In the genomic region with DNA sequence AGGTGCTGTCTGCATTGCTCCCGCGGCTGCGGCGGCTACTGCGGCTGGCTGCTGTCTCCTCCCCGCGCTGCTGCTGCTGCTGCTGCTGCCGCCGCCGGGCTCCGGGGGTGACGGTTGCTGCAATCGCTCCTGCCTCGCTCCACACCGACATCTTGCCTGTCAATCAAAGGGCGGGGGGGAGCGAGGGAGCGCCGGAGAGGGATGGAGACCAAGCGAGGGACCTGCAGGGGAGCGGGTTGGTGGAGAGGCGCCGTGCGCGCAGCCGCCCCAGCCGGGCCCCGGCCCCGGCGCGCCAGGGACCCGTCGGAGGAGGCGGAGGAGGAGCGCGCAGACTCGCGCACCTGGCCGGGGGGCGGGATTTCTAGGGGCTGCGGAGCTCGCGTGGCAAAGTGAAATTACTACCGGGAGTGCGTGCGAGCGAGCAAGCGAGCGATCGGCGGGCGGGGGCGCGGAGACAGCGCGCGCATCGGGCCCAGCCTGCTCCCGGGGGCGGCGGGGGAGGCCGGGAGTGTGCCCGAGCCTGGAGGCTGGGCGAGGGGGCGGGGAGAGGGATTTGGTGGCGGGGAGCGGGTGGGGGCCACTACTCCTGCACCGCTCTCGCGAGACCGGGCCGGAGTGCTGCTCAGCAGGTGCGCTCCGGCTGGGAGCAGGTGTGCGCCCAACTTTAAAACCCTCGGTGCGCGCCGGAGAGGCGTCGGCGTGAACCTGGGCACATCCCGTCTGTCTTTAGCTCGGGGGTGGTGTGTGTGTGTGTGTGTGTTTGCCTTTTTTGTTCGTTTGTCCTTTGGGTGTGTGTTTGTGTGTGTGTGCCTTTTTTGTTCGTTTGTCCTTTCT, we compare ENCODE assay signal across 8 cellular contexts. TPM values are rescaled to one million over a fixed set of nuclear protein-coding genes. Genes with fewer than 3 reads are reported as not detected.
DNase-seq lines count a peak whose midpoint lies in the region; ATAC-seq and TF ChIP-seq lines count a peak whose summit lies in the region.

A gene (minus strand): TSS at position 165 of the 834 bp plus-strand sequence. CDS start 735 bp downstream, outside the sequence.

- ATAC-seq in left ventricle myocardium superior (no peak), HG03135 (IDR thresholded peaks at IDR 0.05; ENCODE audit: unreplicated experiment) (peak; percentile 54)

- H2AFZ ChIP-seq in fibroblast of lung (ENCODE audit: low read length), result no peak within 1 kb of the TSS

- H3K9ac ChIP-seq in fibroblast of lung (ENCODE audit: insufficient read depth, low read length), result no peak within 1 kb of the TSS

- no peaks in the 10 kb centered on the region for H3K79me2 ChIP-seq in fibroblast of lung (ENCODE audit: control insufficient read depth, insufficient read depth, low read length)

- H3K27me3 ChIP-seq in cardiac muscle cell (peaks cover 63% of the 10 kb centered on the region), fibroblast of lung (ENCODE audit: control insufficient read depth, insufficient read depth, low read length) (peaks cover 19% of the 10 kb centered on the region), ovary (no peaks in the 10 kb centered on the region), vagina (no peaks in the 10 kb centered on the region)

- H3K36me3 ChIP-seq in cardiac muscle cell, result no peaks in the 10 kb centered on the region
- H3K36me3 ChIP-seq in fibroblast of lung (ENCODE audit: control insufficient read depth, insufficient read depth, low read length), result no peaks in the 10 kb centered on the region
- H3K36me3 ChIP-seq in ovary, result no peaks in the 10 kb centered on the region
- H3K36me3 ChIP-seq in vagina, result no peaks in the 10 kb centered on the region

- 1 to 2% (median 1%) methylated on average over 36 to 85 of the region's 86 CpGs for WGBS in ovary, 3 donors

- TF ChIP-seq CTCF in cardiac muscle cell (IDR thresholded peaks at IDR 0.05; ENCODE audit: low read depth, low read length) (no peak), fibroblast of lung (conservative IDR thresholded peaks at IDR 0.05 in 1 of 2, IDR thresholded peaks at IDR 0.05 in 1 of 2; ENCODE audit: low read depth in 1 of 2, low read length in 2 of 2) (no peak), ovary (IDR thresholded peaks at IDR 0.05) (no peak), vagina (IDR thresholded peaks at IDR 0.05) (no peak)

- H3K4me2 ChIP-seq in fibroblast of lung (ENCODE audit: extremely low read depth, insufficient read depth, low read length), result peak within 1 kb of the TSS; percentile 51

- TF ChIP-seq POLR2A in ovary (IDR thresholded peaks at IDR 0.05) (no peak), vagina (IDR thresholded peaks at IDR 0.05) (no peak)

- no peak within 1 kb of the TSS for H3K27ac ChIP-seq in cardiac muscle cell
- H3K27ac ChIP-seq in fibroblast of lung (ENCODE audit: insufficient read depth, low read length), result no peak within 1 kb of the TSS
- H3K27ac ChIP-seq in ovary, result no peak within 1 kb of the TSS
- no peak within 1 kb of the TSS for H3K27ac ChIP-seq in vagina

- no peaks in the 10 kb centered on the region for H4K20me1 ChIP-seq in fibroblast of lung (ENCODE audit: control insufficient read depth, extremely low read depth, insufficient read depth, low read length)

- DNase-seq in cardiac muscle cell (ENCODE audit: low read depth in 1 of 2, low spot score in 1 of 2) (peak; percentile 15 to 74), left ventricle myocardium superior (no peak), NCI-H510A treated with DMSO at 0.1 percent for 48 hours (lab: John Stamatoyannopoulos, UW) (peak; percentile 98), activated T-cell treated with anti-CD3 and anti-CD28 coated beads for 48 hours (ENCODE audit: low read depth) (peak; percentile 57), fibroblast of lung (ENCODE audit: low read depth in 2 of 2) (peak in 1 of 2 donors; percentile 49), ovary (peak in 1 of 5 donors; percentile 9), vagina (ENCODE audit: extremely low spot score in 2 of 2) (no peak)

- TF ChIP-seq EP300 in ovary (IDR thresholded peaks at IDR 0.05), result no peak

- H3K9me3 ChIP-seq in cardiac muscle cell (ENCODE audit: low read depth) (no peaks in the 10 kb centered on the region), fibroblast of lung (ENCODE audit: control insufficient read depth, insufficient read depth, low read depth, low read length) (no peaks in the 10 kb centered on the region), ovary (no peaks in the 10 kb centered on the region), vagina (peaks cover 4% of the 10 kb centered on the region)

- H3K4me3 ChIP-seq in cardiac muscle cell, result peak within 1 kb of the TSS; percentile 43
- peak within 1 kb of the TSS in 3 of 4 experiments; percentile 12 to 38 (median 17) for H3K4me3 ChIP-seq in fibroblast of lung (replicated peaks in 1 of 4; ENCODE audit: control extremely low read depth in 1 of 4, insufficient read depth in 1 of 4, low read depth in 3 of 4, low read length in 4 of 4)
- H3K4me3 ChIP-seq in ovary, result peak within 1 kb of the TSS; percentile 32
- peak within 1 kb of the TSS; percentile 27 to 31 for H3K4me3 ChIP-seq in vagina

- intact Hi-C loops in left ventricle myocardium superior (cut with micrococcal nuclease), result no loop called here
- intact Hi-C loops in ovary (cut with DNase I), result no loop called here
- intact Hi-C loops in vagina (cut with DNase I), result no loop called here

- H3K4me1 ChIP-seq in cardiac muscle cell (ENCODE audit: low read depth), result no peaks in the 10 kb centered on the region
- no peaks in the 10 kb centered on the region for H3K4me1 ChIP-seq in fibroblast of lung (ENCODE audit: control insufficient read depth, extremely low read depth, insufficient read depth, low read length)
- peaks cover 1% of the 10 kb centered on the region for H3K4me1 ChIP-seq in ovary (ENCODE audit: insufficient read depth)
- no peaks in the 10 kb centered on the region for H3K4me1 ChIP-seq in vagina

RNA-seq across cellular contexts. Expression of the gene that starts here (rescaled TPM):
- total RNA-seq in cardiac muscle cell (under 0.01 and 0.04 TPM in 2 replicates), left ventricle myocardium superior (not detected), fibroblast of lung (not detected in 2 replicates), ovary (under 1 TPM in 5 of 7 donors, not detected in 2; under 0.01 to 0.15 (median 0.08) TPM), vagina (0.25 TPM)
- polyA plus RNA-seq in cardiac muscle cell (0.02 TPM in 2 replicates), fibroblast of lung (not detected in 2 replicates), ovary (not detected)
- polyA plus RNA-seq in fibroblast of lung (2012), result not detected in 2 replicates
- polyA minus RNA-seq in fibroblast of lung (ENCODE audit: low replicate concordance), result 0.07 TPM in 1 of 2 replicates, not detected in the other

Comparison
In these comparisons a context has a peak if more than half of its experiments do, and no peak if none do; other contexts are left out.
1. Peak in DNase-seq and H3K4me3 ChIP-seq in cardiac muscle cell; RNA of the gene not detected or under 1 TPM.
2. DNase-seq: peak in NCI-H510A treated with DMSO at 0.1 percent for 48 hours (single experiment) and activated T-cell treated with anti-CD3 and anti-CD28 coated beads for 48 hours (single experiment); none in left ventricle myocardium superior (single experiment) and vagina (0 of 2).
3. Peak in every context shown above with its lines, with median percentiles within 50 percentile points of each other: H3K4me3 ChIP-seq.